13 cellular contexts compared by ENCODE assay signal in genomic region chr17:81277421-81277820, GRCh38. TPM values are rescaled to one million over a fixed set of nuclear protein-coding genes. Genes with fewer than 3 reads are reported as not detected.
DNase-seq lines count a peak whose midpoint lies in the region; ATAC-seq and TF ChIP-seq lines count a peak whose summit lies in the region.
"Had no signal": no experiment of that assay in that cellular context is flagged by ENCODE, and none has a peak within 500 bp of the region (broad histone marks: within the 10 kb centered on the region; RNA-seq: fewer than 3 reads in every experiment).

No MANE protein-coding gene starts in this region.

- H3K4me1 Mint-ChIP-seq in brain (no peaks in the 10 kb centered on the region), GM23338 (no peaks in the 10 kb centered on the region)

- H3K79me2 ChIP-seq in GM23338 (replicated peaks; ENCODE audit: insufficient read depth), result no peaks in the 10 kb centered on the region

- H3K9me3 ChIP-seq in thyroid gland (no peaks in the 10 kb centered on the region), MG63 (no peaks in the 10 kb centered on the region)
- H3K9me3 ChIP-seq: adrenal gland, psoas muscle had no signal

- H3K4me3 ChIP-seq in thyroid gland (replicated peaks in 1 of 3) (no peak overlapping the region), MG63 (no peak overlapping the region), GM23338 (no peak overlapping the region)
- H3K4me3 ChIP-seq: adrenal gland, psoas muscle had no signal

- DNase-seq in NCI-H2081 (lab: John Stamatoyannopoulos, UW) (peak; percentile 46 to 78), NCI-H2081 treated with DMSO at 0.1 percent for 48 hours (lab: John Stamatoyannopoulos, UW) (no peak), left lobe of liver (ENCODE audit: low spot score) (no peak), thyroid gland (peak; percentile 94 to 96), MG63 (no peak), GM23338 (ENCODE audit: low spot score) (no peak), GM10266 (ENCODE audit: extremely low spot score) (no peak)
- DNase-seq: activated CD8-positive, alpha-beta memory T cell treated with anti-CD3 and anti-CD28 coated beads for 24 hours; NK-92 treated with Interleukin-12 subunit alpha and Interleukin-12 subunit beta, amount 100 ng/mL, for 24 hours had no signal

- no peaks in the 10 kb centered on the region for H3K9me2 ChIP-seq in GM23338 (ENCODE audit: insufficient read depth)

- no peak overlapping the region for H2AFZ ChIP-seq in GM23338

- no peaks in the 10 kb centered on the region; the same call in none of the 2 replicates for H4K20me1 ChIP-seq in GM23338 (replicated peaks; ENCODE audit: insufficient read depth)

- ATAC-seq in left lobe of liver (peak; percentile 10), GM23338 (no peak)

- no peaks in the 10 kb centered on the region for H3F3A ChIP-seq in GM23338 (replicated peaks; ENCODE audit: low read depth)

- H3K4me2 ChIP-seq in GM23338, result no peak overlapping the region
- H3K4me2 ChIP-seq: KMS-11 had no signal

- H3K36me3 ChIP-seq in thyroid gland (peaks cover 40 to 46% of the 10 kb centered on the region in 2 donors), MG63 (peaks cover 47% of the 10 kb centered on the region), GM23338 (ENCODE audit: insufficient read depth) (no peaks in the 10 kb centered on the region)

- H3K36me3 Mint-ChIP-seq in brain, result peaks cover 26% of the 10 kb centered on the region
- peaks cover 18% of the 10 kb centered on the region for H3K36me3 Mint-ChIP-seq in GM23338 (ENCODE audit: low read depth)

- H3K27ac Mint-ChIP-seq in brain (peak overlapping the region in 4 of 5 experiments; percentile 20 to 95 (median 90)), GM23338 (no peak overlapping the region)

- TF ChIP-seq CTCF in brain (conservative IDR thresholded peaks at IDR 0.05), result no peak
- no peak for TF ChIP-seq CTCF in thyroid gland (IDR thresholded peaks at IDR 0.05)
- no peak for TF ChIP-seq CTCF in GM23338 (conservative IDR thresholded peaks at IDR 0.05; ENCODE audit: low read depth in 2 of 2)
- no peak for TF ChIP-seq CTCF in GM10266 (IDR thresholded peaks at IDR 0.05; ENCODE audit: control insufficient read depth, insufficient read depth, low read depth, missing control alignments)

- WGBS in thyroid gland, 2 donors, result 38 to 41% methylated on average over 17 to 18 of the region's 18 CpGs

- H3K27ac ChIP-seq in thyroid gland, result peak overlapping the region in 2 of 3 donors; percentile 22 to 31
- no peak overlapping the region for H3K27ac ChIP-seq in GM23338 (ENCODE audit: low read depth)
- H3K27ac ChIP-seq: KMS-11, psoas muscle had no signal

- TF ChIP-seq POLR2A in thyroid gland (IDR thresholded peaks at IDR 0.05), result no peak

- H3K4me3 Mint-ChIP-seq in brain (peak overlapping the region in 2 of 5 experiments; percentile 65 to 66), GM23338 (no peak overlapping the region)

- no peaks in the 10 kb centered on the region for H3K9me3 Mint-ChIP-seq in brain
- no peaks in the 10 kb centered on the region for H3K9me3 Mint-ChIP-seq in GM23338

- no peaks in the 10 kb centered on the region for H3K27me3 Mint-ChIP-seq in brain
- peaks cover 2% of the 10 kb centered on the region for H3K27me3 Mint-ChIP-seq in GM23338 (ENCODE audit: insufficient read depth, low read depth, poor library complexity)

- no peaks in the 10 kb centered on the region for H3K27me3 ChIP-seq in thyroid gland
- H3K27me3 ChIP-seq in MG63, result no peaks in the 10 kb centered on the region
- H3K27me3 ChIP-seq in GM23338 (ENCODE audit: insufficient read depth), result no peaks in the 10 kb centered on the region
- H3K27me3 ChIP-seq: adrenal gland had no signal

- H3K4me1 ChIP-seq in thyroid gland, result peaks cover 14 to 22% of the 10 kb centered on the region in 2 donors
- no peaks in the 10 kb centered on the region for H3K4me1 ChIP-seq in GM23338 (ENCODE audit: insufficient read depth)
- H3K4me1 ChIP-seq: adrenal gland, psoas muscle had no signal

- intact Hi-C loops in thyroid gland (cut with DNase I), result no loop called here

TF ChIP-seq in GM23338, 12 proteins besides CTCF, POLR2A, EP300 and RAD21 (continues in another document):
- no peak for TF ChIP-seq POLR2AphosphoS5 (IDR thresholded peaks at IDR 0.05; ENCODE audit: low read depth)
- TF ChIP-seq REST (IDR thresholded peaks at IDR 0.05; ENCODE audit: unreplicated experiment), result no peak
- TF ChIP-seq EZH2 (IDR thresholded peaks at IDR 0.05; ENCODE audit: low read depth, unreplicated experiment), result no peak
- no peak for TF ChIP-seq ZNF331 (CRISPR knock-in tag; IDR thresholded peaks at IDR 0.05; ENCODE audit: low read depth)
- TF ChIP-seq EZH2phosphoT487 (IDR thresholded peaks at IDR 0.05; ENCODE audit: unreplicated experiment), result no peak
- TF ChIP-seq JUNB (IDR thresholded peaks at IDR 0.05; ENCODE audit: unreplicated experiment), result no peak
- TF ChIP-seq STAT1 (IDR thresholded peaks at IDR 0.05; ENCODE audit: unreplicated experiment), result no peak
- TF ChIP-seq CREB1 (CRISPR knock-in tag; IDR thresholded peaks at IDR 0.05; ENCODE audit: low read depth), result no peak

RNA-seq across cellular contexts. Expression of gene SLC38A10, which starts 17.7 kb away (rescaled TPM):
- polyA plus RNA-seq in brain (ENCODE audit: insufficient read depth, low read depth, low replicate concordance), result 38.7 TPM
- total RNA-seq in left lobe of liver, result 101 TPM
- 100 to 1,000 TPM in 3 of 4 donors, 10 to 100 TPM in 1; 81.8 to 140 (median 121) TPM for total RNA-seq in thyroid gland
- 76.4 and 121 TPM in 2 replicates for total RNA-seq in MG63 (2014; rRNA removed; shearing (Covaris generic); ENCODE audit: low replicate concordance)
- total RNA-seq in GM23338 (2014; rRNA removed; shearing (Covaris generic)), result 51.7 and 55.8 TPM in 2 replicates
- 17.1 and 18.3 TPM in 2 replicates for polyA plus RNA-seq in GM23338 (2016; fragmentation: Nextera tagmentation; extraction: Ambion mirVana)

RNA-seq across cellular contexts. Expression of gene NDUFAF8, which starts 38.3 kb away (rescaled TPM):
- 69.2 TPM for polyA plus RNA-seq in brain (ENCODE audit: insufficient read depth, low read depth, low replicate concordance)
- 33.3 TPM for total RNA-seq in left lobe of liver
- total RNA-seq in thyroid gland, result 100 to 1,000 TPM in 1 of 4 donors, 10 to 100 TPM in 3; 17.0 to 107 (median 53.7) TPM
- 63.1 and 163 TPM in 2 replicates for total RNA-seq in MG63 (2014; rRNA removed; shearing (Covaris generic); ENCODE audit: low replicate concordance)
- total RNA-seq in GM23338 (2014; rRNA removed; shearing (Covaris generic)), result 17.9 and 21.5 TPM in 2 replicates
- polyA plus RNA-seq in GM23338 (2016; fragmentation: Nextera tagmentation; extraction: Ambion mirVana), result 156 and 175 TPM in 2 replicates

RNA-seq across cellular contexts. Expression of gene TEPSIN, which starts 38.6 kb away (rescaled TPM):
- 10.8 TPM for polyA plus RNA-seq in brain (ENCODE audit: insufficient read depth, low read depth, low replicate concordance)
- total RNA-seq in left lobe of liver, result 33.9 TPM
- total RNA-seq in thyroid gland, result 10 to 100 TPM; 37.9 to 82.2 (median 64.9) TPM
- total RNA-seq in MG63 (2014; rRNA removed; shearing (Covaris generic); ENCODE audit: low replicate concordance), result 19.5 and 20.4 TPM in 2 replicates
- total RNA-seq in GM23338 (2014; rRNA removed; shearing (Covaris generic)), result 25.3 and 37.5 TPM in 2 replicates
- polyA plus RNA-seq in GM23338 (2016; fragmentation: Nextera tagmentation; extraction: Ambion mirVana), result 4.4 and 5.5 TPM in 2 replicates

RNA-seq across cellular contexts. Expression of gene CEP131, which starts 54.7 kb away (rescaled TPM):
- polyA plus RNA-seq in brain (ENCODE audit: insufficient read depth, low read depth, low replicate concordance) (31.5 TPM), GM23338 (2016; fragmentation: Nextera tagmentation; extraction: Ambion mirVana) (26.8 and 29.4 TPM in 2 replicates)
- total RNA-seq in left lobe of liver (2.1 TPM), thyroid gland (10 to 100 TPM in 1 of 4 donors, 1 to 10 TPM in 3; 6.9 to 12.0 (median 8.6) TPM)
- total RNA-seq in MG63 (2014; rRNA removed; shearing (Covaris generic); ENCODE audit: low replicate concordance), result 13.3 and 22.9 TPM in 2 replicates
- total RNA-seq in GM23338 (2014; rRNA removed; shearing (Covaris generic)), result 29.0 and 35.5 TPM in 2 replicates

Comparison
In these comparisons a context has a peak if more than half of its experiments do, and no peak if none do; other contexts are left out.
1. DNase-seq: peak in NCI-H2081 (2 of 2) and thyroid gland (2 of 2); none in NCI-H2081 treated with DMSO at 0.1 percent for 48 hours (single experiment), left lobe of liver (single experiment), MG63 (single experiment), GM23338 (single experiment) and GM10266 (single experiment).